7 cellular contexts compared by ENCODE assay signal in the genomic region with DNA sequence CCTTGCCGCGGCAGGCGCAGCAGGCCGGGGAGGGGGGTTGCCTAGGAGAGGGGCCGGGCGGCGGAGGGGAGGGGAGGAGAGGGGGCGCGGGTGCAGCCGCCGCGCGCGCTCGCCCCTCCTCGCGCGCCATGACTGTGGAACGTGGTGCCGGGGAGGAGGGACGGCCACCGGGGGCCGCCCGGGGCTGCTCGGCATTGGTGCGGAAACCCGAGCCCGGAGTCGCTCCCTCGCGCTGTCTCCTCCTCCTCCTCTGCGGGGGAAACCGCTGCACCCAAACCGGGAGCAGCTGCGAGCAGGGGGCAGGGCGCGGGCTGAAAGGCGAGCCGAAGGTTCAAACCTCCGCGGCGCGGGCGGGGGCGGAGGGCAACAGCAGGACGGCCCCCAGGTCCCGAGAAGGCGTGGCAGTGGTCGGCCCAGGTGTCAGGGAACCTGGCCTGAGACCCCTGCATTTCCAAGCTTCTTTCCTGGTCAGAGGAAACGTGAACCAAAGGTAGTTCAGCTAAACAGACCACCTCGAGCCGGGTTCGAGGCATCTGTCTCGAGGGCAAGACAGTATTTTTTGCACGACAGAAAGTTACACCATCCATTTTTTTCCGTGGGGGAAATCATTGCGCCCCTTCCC. TPM values are rescaled to one million over a fixed set of nuclear protein-coding genes. Genes with fewer than 3 reads are reported as not detected.
DNase-seq lines count a peak whose midpoint lies in the region; ATAC-seq and TF ChIP-seq lines count a peak whose summit lies in the region.

No MANE protein-coding gene starts in this region.

- H3K4me3 ChIP-seq in choroid plexus epithelial cell (ENCODE audit: low read depth, low read length): peak overlapping the region; percentile 78

- DNase-seq in NCI-H2227 treated with DMSO at 0.1 percent for 48 hours (lab: John Stamatoyannopoulos, UW) (peak; percentile 61), choroid plexus epithelial cell (ENCODE audit: low read depth) (peak; percentile 91), left colon (peak; percentile 85 to 88)
- DNase-seq in stimulated activated CD4-positive, alpha-beta T cell treated with anti-CD3 and anti-CD28 coated beads, Interleukin-1b, Interleukin-23, amount 100 ng/mL, for 4 hours (ENCODE audit: low read depth in 2 of 2): peak; percentile 59 to 72

- no peak for TF ChIP-seq CTCF in choroid plexus epithelial cell (conservative IDR thresholded peaks at IDR 0.05; ENCODE audit: low read depth, low read length)

- ATAC-seq in GM18498 (IDR thresholded peaks at IDR 0.05; ENCODE audit: unreplicated experiment): peak; percentile 70
- ATAC-seq in HG03103 (IDR thresholded peaks at IDR 0.05; ENCODE audit: low read depth, unreplicated experiment): peak; percentile 51
- peak; percentile 72 to 79 for ATAC-seq in activated CD4-positive, CD25-positive, alpha-beta regulatory T cell treated with anti-CD3 and anti-CD28 coated beads, Interleukin-2, amount 50 U/mL, for 24 hours
- peak; percentile 70 for ATAC-seq in left colon

- intact Hi-C loops in left colon (cut with DNase I, micrococcal nuclease): no loop called here

RNA-seq across cellular contexts. Expression of a gene that starts 1.4 kb away (rescaled TPM):
- 1 to 10 TPM; 2.3 to 4.0 TPM for total RNA-seq in left colon

Comparison
In these comparisons a context has a peak if more than half of its experiments do, and no peak if none do; other contexts are left out.
1. Peak in every context shown above with its lines: DNase-seq, ATAC-seq and H3K4me3 ChIP-seq.